35 cellular contexts compared by ENCODE assay signal in genomic region chr2:164947281-164947680, GRCh38. TPM values are rescaled to one million over a fixed set of nuclear protein-coding genes. Genes with fewer than 3 reads are reported as not detected.
"Had no signal": no experiment of that assay in that cellular context is flagged by ENCODE, and none has a peak within 500 bp of the region (broad histone marks: within the 10 kb centered on the region; RNA-seq: fewer than 3 reads in every experiment).

No MANE protein-coding gene starts in this region.

- DNase-seq: activated effector memory CD4-positive, alpha-beta T cell treated with anti-CD3 and anti-CD28 coated beads, Interleukin-2, amount 50 U/mL, for 16 hours; activated effector memory CD4-positive, alpha-beta T cell treated with Interleukin-2 at 50 U/mL for 16 hours; activated gamma-delta T cell; activated gamma-delta T cell treated with Interleukin-2 at 50 U/mL for 16 hours; activated naive CD4-positive, alpha-beta T cell; activated naive CD4-positive, alpha-beta T cell treated with anti-CD3 and anti-CD28 coated beads for 36 hours; activated naive CD4-positive, alpha-beta T cell treated with anti-CD3 and anti-CD28 coated beads, Interleukin-2, amount 10 ng/mL, durations not matched to agents 7 days and 5 days; activated naive CD4-positive, alpha-beta T cell treated with anti-CD3 and anti-CD28 coated beads, Interleukin-2, amount 50 U/mL, for 16 hours; activated naive CD4-positive, alpha-beta T cell treated with Interleukin-2 at 50 U/mL for 16 hours; activated naive CD8-positive, alpha-beta T cell treated with anti-CD3 and anti-CD28 coated beads for 36 hours; activated naive CD8-positive, alpha-beta T cell treated with anti-CD3 and anti-CD28 coated beads, Interleukin-2, amount 10 ng/mL, durations not matched to agents 7 days and 5 days; activated naive CD8-positive, alpha-beta T cell treated with anti-CD3 and anti-CD28 coated beads, Interleukin-2, amount 50 U/mL, for 24 hours; activated T-cell treated with anti-CD3 and anti-CD28 coated beads, Interleukin-2, amount 50 U/mL, for 24 hours; activated T-cell treated with anti-CD3 and anti-CD28 coated beads, Interleukin-2, amount 50 U/mL, for 4 hours; activated T-cell treated with anti-CD3 and anti-CD28 coated beads, Interleukin-2, amount 50 U/mL, for 48 hours; activated T-cell treated with anti-CD3 and anti-CD28 coated beads, Interleukin-2, amount 50 U/mL, for 72 hours; adrenal gland; amniotic stem cell; amygdala; anterior cingulate cortex; aorta; body of pancreas; brain microvascular endothelial cell; caudate nucleus; central memory CD4-positive, alpha-beta T cell; cerebellar nuclear complex had no signal

- H3K4me3 ChIP-seq: adrenal gland, ascending aorta, body of pancreas, breast epithelium, cardiac muscle cell had no signal

- FAIRE-seq: astrocyte, bronchial epithelial cell had no signal

- H3K4me1 ChIP-seq: adrenal gland, ascending aorta, breast epithelium had no signal

- H3K27ac ChIP-seq: adrenal gland, ascending aorta, body of pancreas, brain microvascular endothelial cell, breast epithelium, cardiac muscle cell had no signal

- H3K9me3 ChIP-seq: adrenal gland, ascending aorta, body of pancreas, breast epithelium had no signal

- ATAC-seq: activated naive CD4-positive, alpha-beta T cell treated with anti-CD3 and anti-CD28 coated beads, Interleukin-2, amount 50 U/mL, for 72 hours; activated naive CD8-positive, alpha-beta T cell treated with anti-CD3 and anti-CD28 coated beads, Interleukin-2, amount 50 U/mL, for 24 hours; activated T-cell treated with anti-CD3 and anti-CD28 coated beads, Interleukin-2, amount 50 U/mL, for 4 hours; activated T-cell treated with anti-CD3 and anti-CD28 coated beads, Interleukin-2, amount 50 U/mL, for 72 hours; activated T-helper 17 cell treated with anti-CD3 and anti-CD28 coated beads, Interleukin-2, amount 50 U/mL, for 72 hours; body of pancreas had no signal

- H3K27me3 ChIP-seq: adrenal gland, ascending aorta, body of pancreas, brain microvascular endothelial cell, breast epithelium had no signal

- H3K36me3 ChIP-seq: adrenal gland, ascending aorta, brain microvascular endothelial cell, breast epithelium, cardiac muscle cell had no signal

RNA-seq across cellular contexts. Expression of gene SLC38A11, which starts 8.0 kb away (rescaled TPM):
- total RNA-seq: activated naive CD4-positive, alpha-beta T cell treated with anti-CD3 and anti-CD28 coated beads for 36 hours; activated naive CD4-positive, alpha-beta T cell treated with anti-CD3 and anti-CD28 coated beads, Interleukin-2, amount 50 U/mL, for 72 hours; activated naive CD8-positive, alpha-beta T cell treated with anti-CD3 and anti-CD28 coated beads for 36 hours; activated naive CD8-positive, alpha-beta T cell treated with anti-CD3 and anti-CD28 coated beads, Interleukin-2, amount 10 ng/mL, durations not matched to agents 7 days and 5 days; activated T-cell treated with anti-CD3 and anti-CD28 coated beads, Interleukin-2, amount 50 U/mL, for 4 hours; activated T-cell treated with anti-CD3 and anti-CD28 coated beads, Interleukin-2, amount 50 U/mL, for 72 hours; activated T-helper 1 cell treated with anti-CD3 and anti-CD28 coated beads, Interleukin-12 subunit alpha, Interleukin-12 subunit beta, Interleukin-2, Interleukin-4 antibody, amounts not matched to agents 30 ng/mL and 10 ng/mL and 1 ng/mL, durations not matched to agents 14 hours and 24 hours and 36 hours; activated T-helper 17 cell treated with anti-CD3 and anti-CD28 coated beads, Interleukin-2, amount 50 U/mL, for 72 hours; activated T-helper 2 cell treated with anti-CD3 and anti-CD28 coated beads, Interferon-gamma antibody, Interleukin-2, Interleukin-4, amounts not matched to agents 10 μg/mL and 5 μg/mL and 100 μg/mL, durations not matched to agents 14 hours and 24 hours and 36 hours; ascending aorta; astrocyte; bronchial epithelial cell; cardiac muscle cell had no signal
- polyA plus RNA-seq: cardiac muscle cell had no signal
